ENCODE assay signal across 8 cellular contexts in genomic region chr11:121770933-121771332, GRCh38.
"Had no signal": no experiment of that assay in that cellular context is flagged by ENCODE, and none has a peak within 500 bp of the region (broad histone marks: within the 10 kb centered on the region; RNA-seq: fewer than 3 reads in every experiment).

No MANE protein-coding gene starts in this region.

- H3K36me3 Mint-ChIP-seq: IgD-negative memory B cell had no signal

- H3K9me3 ChIP-seq: HAP-1 had no signal

- DNase-seq: GM23248, GOT3, H7, HFFc6, KBM-7 had no signal

- H3K27ac Mint-ChIP-seq: HFFc6, IgD-negative memory B cell had no signal

- H3K4me1 ChIP-seq: HAP-1 had no signal

- H3K9me3 Mint-ChIP-seq: HFFc6, IgD-negative memory B cell had no signal

- H3K27ac ChIP-seq: GM23248 had no signal

- H3K4me3 Mint-ChIP-seq: HFFc6, IgD-negative memory B cell had no signal

- H3K9ac ChIP-seq: GM23248 had no signal

- H3K4me3 ChIP-seq: GM23248, HAP-1 had no signal

- H3K36me3 ChIP-seq: HAP-1 had no signal

- ATAC-seq: HCT116 had no signal

- H2AFZ ChIP-seq: GM23248 had no signal
